ENCODE assay signal across 8 cellular contexts in the genomic region with DNA sequence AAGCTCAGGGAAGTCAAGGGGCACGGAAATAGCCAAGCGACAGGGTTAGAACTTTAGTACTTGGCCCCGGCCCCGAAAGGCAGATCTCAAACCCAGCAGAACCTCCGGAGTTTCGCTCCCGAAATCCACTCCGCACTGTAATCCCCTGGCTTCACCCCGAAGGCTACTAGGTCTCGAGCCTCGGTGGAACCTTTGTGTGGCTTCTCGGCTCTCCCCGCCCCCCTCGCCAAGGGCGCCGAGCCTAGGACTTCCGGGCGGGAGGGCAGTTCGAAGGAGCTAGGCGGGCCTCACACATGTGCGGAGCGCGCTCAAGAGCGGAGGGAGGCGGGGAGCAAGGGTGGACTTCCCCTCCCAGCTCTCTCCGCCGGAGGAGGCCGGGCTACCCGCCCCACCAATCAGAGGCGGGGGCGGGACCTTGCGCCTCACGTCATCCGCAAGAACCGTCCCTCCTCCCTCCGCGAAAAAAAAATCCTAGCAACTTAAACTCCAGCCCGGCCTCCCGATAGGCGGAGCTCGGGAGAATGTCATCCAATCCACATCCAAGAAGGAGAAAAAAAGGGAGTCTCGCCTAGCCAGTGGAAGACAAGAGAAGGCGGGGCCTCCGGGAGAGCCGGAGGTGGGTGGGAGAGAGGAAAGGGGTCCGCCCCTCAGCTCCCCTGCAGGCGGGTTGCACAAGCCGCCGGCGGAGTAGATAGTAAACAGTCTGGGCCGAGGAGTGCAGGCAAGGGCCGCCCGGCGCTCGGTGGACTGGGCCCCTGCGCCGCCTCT. TPM values are rescaled to one million over a fixed set of nuclear protein-coding genes. Genes with fewer than 3 reads are reported as not detected.
DNase-seq lines count a peak whose midpoint lies in the region; ATAC-seq, FAIRE-seq and TF ChIP-seq lines count a peak whose summit lies in the region.

No MANE protein-coding gene starts in this region.

- peak overlapping the region; percentile 98 for H3K27ac ChIP-seq in cingulate gyrus (ENCODE audit: low read depth, low read length)

- no peaks in the 10 kb centered on the region for H3K27me3 ChIP-seq in BJ (ENCODE audit: control insufficient read depth, insufficient read depth, low read length)
- no peaks in the 10 kb centered on the region for H3K27me3 ChIP-seq in kidney epithelial cell (ENCODE audit: control insufficient read depth, insufficient read depth, low read length)

- DNase-seq in BJ (ENCODE audit: low read depth) = peak; percentile 100
- DNase-seq in GM19239 (ENCODE audit: insufficient read length, low spot score) = peak; percentile 92
- DNase-seq in NCI-H524 (lab: John Stamatoyannopoulos, UW) = peak; percentile 99 to 100
- peak; percentile 93 to 98 for DNase-seq in activated CD4-positive, alpha-beta T cell treated with anti-CD3 and anti-CD28 coated beads for 4 hours
- DNase-seq in kidney epithelial cell (ENCODE audit: low read depth) = peak; percentile 99
- peak; percentile 98 for DNase-seq in stimulated activated CD4-positive, alpha-beta T cell treated with anti-CD3 and anti-CD28 coated beads, Interleukin-15, amount 100 ng/mL, for 24 hours

- FAIRE-seq in GM19239 (lab: Jason Lieb, UNC) = peak; percentile 94

- peak; percentile 34 for ATAC-seq in HG03442 (IDR thresholded peaks at IDR 0.05; ENCODE audit: unreplicated experiment)

- H3K4me3 ChIP-seq in BJ (ENCODE audit: low read depth, low read length) (peak overlapping the region; percentile 59), kidney epithelial cell (ENCODE audit: low read depth, low read length) (peak overlapping the region; percentile 75)

- no peak for TF ChIP-seq CTCF in BJ (IDR thresholded peaks at IDR 0.05; ENCODE audit: insufficient read depth, low read depth, low read length)
- no peak for TF ChIP-seq CTCF in kidney epithelial cell (IDR thresholded peaks at IDR 0.05; ENCODE audit: insufficient read depth, low read length, poor library complexity, severe bottlenecking)

- CTCF ChIA-PET in BJ (lab: Yijun Ruan, JAX) = interaction anchor here (0.6 to 1.2 kb wide), 4 partner anchors 12 to 186 kb away, joined by 3 to 6 read pairs (median 4); a partner anchor contains a TSS

- POLR2A ChIA-PET in BJ (lab: Charles Lee) = interaction anchor here (1.2 kb wide), 1 partner anchor 167 kb away, joined by 3 read pairs; no protein-coding TSS in a partner anchor

- H3K36me3 ChIP-seq in BJ (ENCODE audit: control insufficient read depth, insufficient read depth, low read length) = no peaks in the 10 kb centered on the region
- H3K36me3 ChIP-seq in kidney epithelial cell (ENCODE audit: control insufficient read depth, insufficient read depth, low read length) = no peaks in the 10 kb centered on the region

RNA-seq across cellular contexts. Expression of a gene that starts 2.4 kb away (rescaled TPM):
- 24.8 and 39.5 TPM in 2 replicates for polyA plus RNA-seq in BJ (2011; rRNA removed)
- polyA minus RNA-seq in BJ (2011; rRNA and poly(A)+ RNA removed) = 56.6 and 59.8 TPM in 2 replicates
- total RNA-seq in kidney epithelial cell = 16.5 and 27.2 TPM in 2 replicates

Comparison
In these comparisons a context has a peak if more than half of its experiments do, and no peak if none do; other contexts are left out.
1. Peak in every context shown above with its lines: DNase-seq, ATAC-seq, H3K4me3 ChIP-seq and H3K27ac ChIP-seq.